10 cellular contexts compared by ENCODE assay signal in genomic region chr10:29703276-29703675, GRCh38.
A peak's percentile ranks its signal among the peaks of the same experiment; 100 is the strongest.
DNase-seq lines count a peak whose midpoint lies in the region; ATAC-seq and TF ChIP-seq lines count a peak whose summit lies in the region.
"Had no signal": no experiment of that assay in that cellular context is flagged by ENCODE, and none has a peak within 500 bp of the region (broad histone marks: within the 10 kb centered on the region; RNA-seq: fewer than 3 reads in every experiment).

No MANE protein-coding gene starts in this region.

- H3K14ac ChIP-seq in mesenchymal stem cell (ENCODE audit: low read length in 2 of 2), result peak overlapping the region in 1 of 2 experiments; percentile 9

- no peak overlapping the region for H3K4me2 ChIP-seq in mesenchymal stem cell (ENCODE audit: low read length, poor library complexity, severe bottlenecking)

- 68% methylated on average over 9 of the region's 9 CpGs for WGBS in mesenchymal stem cell
- WGBS in adrenal gland, 4 donors, result 54 to 79% (median 69%) methylated on average over 9 of the region's 9 CpGs

- TF ChIP-seq CTCF in adrenal gland (IDR thresholded peaks at IDR 0.05), result no peak

- intact Hi-C loops in adrenal gland (cut with DNase I), result no loop called here

- no peak overlapping the region for H4K91ac ChIP-seq in mesenchymal stem cell (ENCODE audit: low read length)

- no peak overlapping the region for H3K23ac ChIP-seq in mesenchymal stem cell (ENCODE audit: low read length in 2 of 2)

- H3K27ac ChIP-seq in ACC112 (ENCODE audit: low read depth, low read length) (peak overlapping the region; percentile 10; the same call in 1 of the 2 replicates), mesenchymal stem cell (ENCODE audit: low read length, poor library complexity, severe bottlenecking) (no peak overlapping the region), adrenal gland (no peak overlapping the region)
- H3K27ac ChIP-seq: WERI-Rb-1 had no signal

- peak overlapping the region; percentile 74 for H3K4me3 Mint-ChIP-seq in T-helper 17 cell

- peak overlapping the region in 1 of 2 experiments; percentile 52 for H3K18ac ChIP-seq in mesenchymal stem cell (ENCODE audit: low read depth in 1 of 2, low read length in 2 of 2)

- H3K9ac ChIP-seq in mesenchymal stem cell (ENCODE audit: low read length), result peak overlapping the region; percentile 64

- no peak overlapping the region for H2BK120ac ChIP-seq in mesenchymal stem cell (ENCODE audit: low read depth, low read length)

- H3K36me3 Mint-ChIP-seq in T-helper 17 cell (ENCODE audit: low read depth), result peaks cover 2% of the 10 kb centered on the region

- no peak for ATAC-seq in T-helper 17 cell

- no peak overlapping the region for H2BK5ac ChIP-seq in mesenchymal stem cell (ENCODE audit: low read depth, low read length, poor library complexity, severe bottlenecking)

- no peak overlapping the region for H4K8ac ChIP-seq in mesenchymal stem cell (ENCODE audit: low read length)

- TF ChIP-seq POLR2A in adrenal gland (IDR thresholded peaks at IDR 0.05), result no peak

- peaks cover 14% of the 10 kb centered on the region for H3K4me1 ChIP-seq in ACC112 (ENCODE audit: control insufficient read depth, insufficient read depth, low read length, unreplicated experiment)
- H3K4me1 ChIP-seq in mesenchymal stem cell (ENCODE audit: control insufficient read depth, insufficient read depth, low read depth, low read length), result peaks cover 8% of the 10 kb centered on the region
- peaks cover 0 to 8% of the 10 kb centered on the region in 2 donors for H3K4me1 ChIP-seq in adrenal gland (replicated peaks in 1 of 2)

- H3K4ac ChIP-seq in mesenchymal stem cell (ENCODE audit: low read depth in 1 of 2, low read length in 2 of 2), result peak overlapping the region in 1 of 2 experiments; percentile 36

- peak overlapping the region in 1 of 2 experiments; percentile 51 for H2BK12ac ChIP-seq in mesenchymal stem cell (ENCODE audit: low read length in 2 of 2)

- no peaks in the 10 kb centered on the region for H3K27me3 ChIP-seq in ACC112 (ENCODE audit: insufficient read depth, low read length)
- no peaks in the 10 kb centered on the region for H3K27me3 ChIP-seq in mesenchymal stem cell (ENCODE audit: control insufficient read depth in 1 of 2, insufficient read depth in 1 of 2, low read length in 2 of 2)
- H3K27me3 ChIP-seq in adrenal gland, result no peaks in the 10 kb centered on the region

- H3K79me2 ChIP-seq in ACC112 (ENCODE audit: control insufficient read depth, insufficient read depth, low read length, unreplicated experiment), result peaks cover 8% of the 10 kb centered on the region

- H3K4me3 ChIP-seq in ACC112 (ENCODE audit: low read depth, low read length) (peak overlapping the region; percentile 11), mesenchymal stem cell (ENCODE audit: insufficient read depth in 1 of 2, low read depth in 1 of 2, low read length in 2 of 2) (peak overlapping the region in 1 of 2 experiments; percentile 61), adrenal gland (no peak overlapping the region)

- H3K79me1 ChIP-seq in mesenchymal stem cell (replicated peaks; ENCODE audit: low read length, poor library complexity, severe bottlenecking), result peaks cover 4% of the 10 kb centered on the region

- H3K27ac Mint-ChIP-seq in T-helper 17 cell, result peak overlapping the region; percentile 87

- no peaks in the 10 kb centered on the region for H3K36me3 ChIP-seq in ACC112 (ENCODE audit: insufficient read depth, low read length)
- H3K36me3 ChIP-seq in mesenchymal stem cell (ENCODE audit: control insufficient read depth in 1 of 2, insufficient read depth in 2 of 2, low read depth in 1 of 2, low read length in 2 of 2), result peaks cover 0 to 2% of the 10 kb centered on the region in 2 experiments
- no peaks in the 10 kb centered on the region for H3K36me3 ChIP-seq in adrenal gland (replicated peaks in 1 of 2)
- H3K36me3 ChIP-seq: WERI-Rb-1 had no signal

- H3K9me3 ChIP-seq in T-helper 17 cell (ENCODE audit: control insufficient read depth, low read length, poor library complexity, severe bottlenecking) (no peaks in the 10 kb centered on the region), mesenchymal stem cell (ENCODE audit: control insufficient read depth, low read length) (no peaks in the 10 kb centered on the region), adrenal gland (replicated peaks in 1 of 3) (no peaks in the 10 kb centered on the region)

- no peaks in the 10 kb centered on the region for H3K27me3 Mint-ChIP-seq in T-helper 17 cell

- H2AK5ac ChIP-seq in mesenchymal stem cell (ENCODE audit: low read length, severe bottlenecking), result no peak overlapping the region

- peak overlapping the region; percentile 9 for H2BK15ac ChIP-seq in mesenchymal stem cell (ENCODE audit: low read depth, poor library complexity, severe bottlenecking)

- peak; percentile 63 for DNase-seq in ELF-1 (ENCODE audit: low read depth, low spot score)
- DNase-seq in T-helper 17 cell, result no peak
- DNase-seq in mesenchymal stem cell, result no peak
- no peak for DNase-seq in HCEC 1CT
- DNase-seq in adrenal gland, result no peak
- DNase-seq in NCI-H2029 (lab: John Stamatoyannopoulos, UW), result no peak
- DNase-seq in SIG-M5 (lab: John Stamatoyannopoulos, UW), result no peak
- DNase-seq: caudate nucleus, WERI-Rb-1 had no signal

- H2AFZ ChIP-seq in ACC112 (ENCODE audit: low read length, unreplicated experiment) (no peak overlapping the region), mesenchymal stem cell (ENCODE audit: low read depth, low read length) (no peak overlapping the region)

- peaks cover 35% of the 10 kb centered on the region for H3K4me1 Mint-ChIP-seq in T-helper 17 cell
